Comparison of ENCODE assay signal across 15 cellular contexts in the genomic region with DNA sequence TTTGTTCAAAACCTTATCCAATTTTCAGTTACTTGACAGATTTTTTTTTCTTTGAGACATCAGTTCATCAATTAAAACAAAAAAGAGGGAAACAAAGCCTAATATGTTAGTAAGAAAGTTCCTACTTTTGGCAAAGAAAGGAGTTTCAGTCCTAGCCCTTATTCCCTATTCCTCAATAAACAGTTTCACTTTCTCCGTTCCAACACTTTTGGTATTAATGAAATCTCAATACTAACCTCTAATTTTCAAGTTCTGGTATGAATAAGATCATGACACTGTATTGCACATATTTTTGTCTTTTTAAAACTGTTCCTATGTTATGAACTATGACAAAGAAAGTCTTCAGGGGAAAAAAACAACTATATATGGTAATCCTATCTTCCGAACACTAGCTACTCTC.
"Had no signal": no experiment of that assay in that cellular context is flagged by ENCODE, and none has a peak within 500 bp of the region (broad histone marks: within the 10 kb centered on the region; RNA-seq: fewer than 3 reads in every experiment).

No MANE protein-coding gene starts in this region.

- H3K27ac ChIP-seq: colonic mucosa, hepatocyte, neural progenitor cell, right atrium auricular region, testis had no signal

- H3K4me3 ChIP-seq: colonic mucosa, hepatocyte, neural progenitor cell, right atrium auricular region, smooth muscle cell, testis had no signal

- DNase-seq: activated CD8-positive, alpha-beta memory T cell treated with anti-CD3 and anti-CD28 coated beads, Interleukin-2, amount 50 U/mL, for 4 hours; activated CD8-positive, alpha-beta T cell treated with anti-CD3 and anti-CD28 coated beads for 36 hours; activated naive CD4-positive, alpha-beta T cell treated with anti-CD3 and anti-CD28 coated beads for 36 hours; caudate nucleus; colonic mucosa; left ventricle myocardium superior; mesendoderm; T-helper 9 cell; testis had no signal

- H3K27ac Mint-ChIP-seq: activated CD8-positive, alpha-beta T cell treated with anti-CD3 and anti-CD28 coated beads for 36 hours; activated naive CD4-positive, alpha-beta T cell treated with anti-CD3 and anti-CD28 coated beads for 36 hours; activated T-helper 1 cell treated with anti-CD3 and anti-CD28 coated beads, Interleukin-12 subunit alpha, Interleukin-12 subunit beta, Interleukin-2, Interleukin-4 antibody, amounts not matched to agents 30 ng/mL and 10 ng/mL and 1 ng/mL, durations not matched to agents 14 hours and 24 hours and 36 hours; neural progenitor cell had no signal

- H3K9me3 Mint-ChIP-seq: activated CD8-positive, alpha-beta T cell treated with anti-CD3 and anti-CD28 coated beads for 36 hours; activated naive CD4-positive, alpha-beta T cell treated with anti-CD3 and anti-CD28 coated beads for 36 hours; activated T-helper 1 cell treated with anti-CD3 and anti-CD28 coated beads, Interleukin-12 subunit alpha, Interleukin-12 subunit beta, Interleukin-2, Interleukin-4 antibody, amounts not matched to agents 30 ng/mL and 10 ng/mL and 1 ng/mL, durations not matched to agents 14 hours and 24 hours and 36 hours; neural progenitor cell; stimulated activated memory B cell treated with anti-CD40 and anti-IgM and Interleukin-4, amounts not matched to agents 10 μg/mL and 1 μg/mL and 100 μg/mL, for 72 hours had no signal

- H3K4me1 ChIP-seq: colonic mucosa, neural progenitor cell, testis had no signal

- H3K27me3 ChIP-seq: colonic mucosa, hepatocyte, neural progenitor cell, right atrium auricular region, testis had no signal

- ATAC-seq: activated CD8-positive, alpha-beta T cell treated with anti-CD3 and anti-CD28 coated beads for 36 hours; left ventricle myocardium superior; stimulated activated memory B cell treated with anti-CD40 and anti-IgM and Interleukin-4, amounts not matched to agents 10 μg/mL and 1 μg/mL and 100 μg/mL, for 72 hours had no signal

- H3K27me3 Mint-ChIP-seq: activated CD8-positive, alpha-beta T cell treated with anti-CD3 and anti-CD28 coated beads for 36 hours; stimulated activated memory B cell treated with anti-CD40 and anti-IgM and Interleukin-4, amounts not matched to agents 10 μg/mL and 1 μg/mL and 100 μg/mL, for 72 hours had no signal

- H3K4me2 ChIP-seq: hepatocyte, neural progenitor cell, smooth muscle cell had no signal

- H3K4me3 Mint-ChIP-seq: activated CD8-positive, alpha-beta T cell treated with anti-CD3 and anti-CD28 coated beads for 36 hours; activated naive CD4-positive, alpha-beta T cell treated with anti-CD3 and anti-CD28 coated beads for 36 hours; activated T-helper 1 cell treated with anti-CD3 and anti-CD28 coated beads, Interleukin-12 subunit alpha, Interleukin-12 subunit beta, Interleukin-2, Interleukin-4 antibody, amounts not matched to agents 30 ng/mL and 10 ng/mL and 1 ng/mL, durations not matched to agents 14 hours and 24 hours and 36 hours; neural progenitor cell; stimulated activated memory B cell treated with anti-CD40 and anti-IgM and Interleukin-4, amounts not matched to agents 10 μg/mL and 1 μg/mL and 100 μg/mL, for 72 hours had no signal

- H3K9ac ChIP-seq: neural progenitor cell had no signal

- H3K36me3 ChIP-seq: colonic mucosa, neural progenitor cell, right atrium auricular region had no signal

- H2AFZ ChIP-seq: hepatocyte, neural progenitor cell had no signal

- H3K36me3 Mint-ChIP-seq: neural progenitor cell; stimulated activated memory B cell treated with anti-CD40 and anti-IgM and Interleukin-4, amounts not matched to agents 10 μg/mL and 1 μg/mL and 100 μg/mL, for 72 hours had no signal

- H3K9me3 ChIP-seq: colonic mucosa, right atrium auricular region, testis had no signal
